ENCODE assay signal across 10 cellular contexts in genomic region chr22:38270091-38270972, GRCh38. TPM values are rescaled to one million over a fixed set of nuclear protein-coding genes. Genes with fewer than 3 reads are reported as not detected.
DNase-seq lines count a peak whose midpoint lies in the region; ATAC-seq and TF ChIP-seq lines count a peak whose summit lies in the region.
"Had no signal": no experiment of that assay in that cellular context is flagged by ENCODE, and none has a peak within 500 bp of the region (broad histone marks: within the 10 kb centered on the region; RNA-seq: fewer than 3 reads in every experiment).

No MANE protein-coding gene starts in this region.

- H3K36me3 Mint-ChIP-seq in GM23338 (ENCODE audit: low read depth) = 0 out of 3 replicates have a peak, but pooled peaks cover 3% of the 10 kb centered on the region
- H3K36me3 Mint-ChIP-seq in activated B cell treated with CpG ODN at 0.5 μM for 24 hours (ENCODE audit: low read depth) = peaks cover 5% of the 10 kb centered on the region
- no peaks in the 10 kb centered on the region for H3K36me3 Mint-ChIP-seq in glutamatergic neuron (ENCODE audit: unreplicated experiment)

- no peak for TF ChIP-seq CTCF in GM23338 (conservative IDR thresholded peaks at IDR 0.05; ENCODE audit: low read depth in 2 of 2)
- no peak for TF ChIP-seq CTCF in activated B cell treated with CpG ODN at 0.5 μM for 24 hours (IDR thresholded peaks at IDR 0.05)
- no peak for TF ChIP-seq CTCF in glutamatergic neuron (IDR thresholded peaks at IDR 0.05; ENCODE audit: partially characterized antibody, unreplicated experiment)
- no peak for TF ChIP-seq CTCF in smooth muscle cell (IDR thresholded peaks at IDR 0.05; ENCODE audit: borderline replicate concordance, insufficient read depth, poor library complexity, severe bottlenecking)

- POLR2A ChIA-PET in activated B cell treated with CpG ODN at 0.5 μM for 24 hours (lab: Charles Lee) = interaction anchor here (3.7 kb wide), 1 partner anchor 10 kb away, joined by 15 read pairs; no protein-coding TSS in a partner anchor

- CTCF ChIA-PET in activated B cell treated with CpG ODN at 0.5 μM for 24 hours (lab: Charles Lee) = no interaction called here

- H3K27me3 Mint-ChIP-seq in GM23338 (ENCODE audit: insufficient read depth, low read depth, poor library complexity) (peaks cover 24% of the 10 kb centered on the region), activated B cell treated with CpG ODN at 0.5 μM for 24 hours (no peaks in the 10 kb centered on the region), glutamatergic neuron (ENCODE audit: unreplicated experiment) (peaks cover 8% of the 10 kb centered on the region)

- no peaks in the 10 kb centered on the region for H3K9me3 ChIP-seq in smooth muscle cell (replicated peaks; ENCODE audit: low read depth)

- no peak overlapping the region for H2AFZ ChIP-seq in GM23338
- H2AFZ ChIP-seq in smooth muscle cell (ENCODE audit: low read depth) = no peak overlapping the region

- H3K27me3 ChIP-seq in GM23338 (ENCODE audit: insufficient read depth) (peaks cover 9% of the 10 kb centered on the region; the same call in 1 of the 2 replicates), smooth muscle cell (ENCODE audit: low read depth) (no peaks in the 10 kb centered on the region)

- H3K4me3 Mint-ChIP-seq in GM23338 = peak overlapping the region; percentile 27; the same call in 1 of the 3 replicates
- peak overlapping the region; percentile 44 for H3K4me3 Mint-ChIP-seq in activated B cell treated with CpG ODN at 0.5 μM for 24 hours
- peak overlapping the region; percentile 92 for H3K4me3 Mint-ChIP-seq in glutamatergic neuron (ENCODE audit: unreplicated experiment)

- H3K27ac ChIP-seq in GM23338 (ENCODE audit: low read depth) = no peak overlapping the region
- H3K27ac ChIP-seq in smooth muscle cell (ENCODE audit: low read depth) = peak overlapping the region; percentile 23

- H3K4me1 ChIP-seq in GM23338 (ENCODE audit: insufficient read depth) (peaks cover 29% of the 10 kb centered on the region), smooth muscle cell (ENCODE audit: low read depth) (peaks cover 12% of the 10 kb centered on the region)

- H3K4me1 Mint-ChIP-seq in GM23338 (peaks cover 45% of the 10 kb centered on the region), activated B cell treated with CpG ODN at 0.5 μM for 24 hours (peaks cover 45% of the 10 kb centered on the region), glutamatergic neuron (ENCODE audit: low read depth, unreplicated experiment) (peaks cover 37% of the 10 kb centered on the region)

- H4K20me1 ChIP-seq in GM23338 (replicated peaks; ENCODE audit: insufficient read depth) = peaks cover 44% of the 10 kb centered on the region
- H4K20me1 ChIP-seq in smooth muscle cell (ENCODE audit: low read depth) = peaks cover 69% of the 10 kb centered on the region

- H3K79me2 ChIP-seq in GM23338 (replicated peaks; ENCODE audit: insufficient read depth) = peaks cover 72% of the 10 kb centered on the region
- H3K79me2 ChIP-seq in smooth muscle cell (ENCODE audit: low read depth) = peaks cover 76% of the 10 kb centered on the region

- H3K27ac Mint-ChIP-seq in GM23338 (no peak overlapping the region), activated B cell treated with CpG ODN at 0.5 μM for 24 hours (peak overlapping the region; percentile 11), glutamatergic neuron (ENCODE audit: unreplicated experiment) (peak overlapping the region; percentile 29)

- ATAC-seq in GM23338 = no peak
- ATAC-seq in activated B cell treated with CpG ODN at 0.5 μM for 24 hours (ENCODE audit: low read depth) = no peak
- ATAC-seq in GM18873 (IDR thresholded peaks at IDR 0.05; ENCODE audit: low FRiP score, unreplicated experiment) = no peak
- ATAC-seq: left colon had no signal

- H3K9ac ChIP-seq in smooth muscle cell (ENCODE audit: low read depth) = no peak overlapping the region

- no peak overlapping the region for H3K4me3 ChIP-seq in GM23338
- H3K4me3 ChIP-seq in smooth muscle cell = peak overlapping the region; percentile 72

- peak overlapping the region; percentile 95; the same call in 1 of the 2 replicates for H3K4me2 ChIP-seq in GM23338
- peak overlapping the region; percentile 97 for H3K4me2 ChIP-seq in smooth muscle cell

- H3K9me2 ChIP-seq in GM23338 (ENCODE audit: insufficient read depth) = no peaks in the 10 kb centered on the region

- H3K36me3 ChIP-seq in GM23338 (ENCODE audit: insufficient read depth) (no peaks in the 10 kb centered on the region), smooth muscle cell (ENCODE audit: low read depth) (no peaks in the 10 kb centered on the region)

- no peaks in the 10 kb centered on the region for H3K9me3 Mint-ChIP-seq in GM23338
- no peaks in the 10 kb centered on the region for H3K9me3 Mint-ChIP-seq in activated B cell treated with CpG ODN at 0.5 μM for 24 hours
- H3K9me3 Mint-ChIP-seq in glutamatergic neuron (ENCODE audit: unreplicated experiment) = peaks cover 17% of the 10 kb centered on the region

- DNase-seq in GM23338 (ENCODE audit: low spot score) (no peak), activated B cell treated with CpG ODN at 0.5 μM for 24 hours (no peak), glutamatergic neuron (no peak), smooth muscle cell (lab: John Stamatoyannopoulos, UW; ENCODE audit: unreplicated experiment) (no peak), HT-29 (ENCODE audit: low spot score) (no peak), NCI-H1105 treated with DMSO at 0.1 percent for 48 hours (lab: John Stamatoyannopoulos, UW) (no peak)
- DNase-seq: left colon, NCI-H187 treated with DMSO at 0.1 percent for 48 hours, T1000 had no signal

- H3F3A ChIP-seq in GM23338 (replicated peaks; ENCODE audit: low read depth) = peaks cover 19% of the 10 kb centered on the region
- peaks cover 8% of the 10 kb centered on the region for H3F3A ChIP-seq in smooth muscle cell (ENCODE audit: low read depth)

- intact Hi-C loops in activated B cell treated with CpG ODN at 0.5 μM for 24 hours (cut with micrococcal nuclease) = loop anchor here (5.0 kb wide), 1 partner anchor 127 kb away; no protein-coding TSS in a partner anchor

- WGBS in smooth muscle cell (ENCODE audit: low lambda C conversion rate) = 62% methylated on average over 13 of the region's 13 CpGs

TF ChIP-seq in GM23338, 12 proteins besides CTCF, POLR2A, EP300 and RAD21 (continues in another document):
- TF ChIP-seq ZNF114 (CRISPR knock-in tag; IDR thresholded peaks at IDR 0.05) (no peak), STAT1 (IDR thresholded peaks at IDR 0.05; ENCODE audit: unreplicated experiment) (no peak)

RNA-seq across cellular contexts. Expression of gene TMEM184B, which starts 2.5 kb away (rescaled TPM):
- total RNA-seq in GM23338 (2014; rRNA removed; shearing (Covaris generic)) = 76.5 and 95.1 TPM in 2 replicates
- polyA plus RNA-seq in GM23338 (2016; fragmentation: Nextera tagmentation; extraction: Ambion mirVana) = 40.7 and 42.2 TPM in 2 replicates
- 17.4 and 24.0 TPM in 2 replicates for total RNA-seq in activated B cell treated with CpG ODN at 0.5 μM for 24 hours
- total RNA-seq in glutamatergic neuron (ENCODE audit: unreplicated experiment) = 81.0 TPM
- 34.1 and 54.4 TPM in 2 replicates for total RNA-seq in smooth muscle cell
- 96.0 and 96.3 TPM in 2 replicates for polyA plus RNA-seq in smooth muscle cell
- 26.9 and 30.7 TPM in 2 replicates for total RNA-seq in HT-29 (2014; rRNA removed; shearing (Covaris generic))

RNA-seq across cellular contexts. Expression of gene CSNK1E, which starts 46.9 kb away (rescaled TPM):
- total RNA-seq in GM23338 (2014; rRNA removed; shearing (Covaris generic)) = 233 and 259 TPM in 2 replicates
- polyA plus RNA-seq in GM23338 (2016; fragmentation: Nextera tagmentation; extraction: Ambion mirVana) = 180 and 189 TPM in 2 replicates
- total RNA-seq in activated B cell treated with CpG ODN at 0.5 μM for 24 hours = 80.6 and 85.2 TPM in 2 replicates
- 402 TPM for total RNA-seq in glutamatergic neuron (ENCODE audit: unreplicated experiment)
- 94.7 and 111 TPM in 2 replicates for total RNA-seq in smooth muscle cell
- 154 and 192 TPM in 2 replicates for polyA plus RNA-seq in smooth muscle cell
- total RNA-seq in HT-29 (2014; rRNA removed; shearing (Covaris generic)) = 127 and 152 TPM in 2 replicates

Comparison
In these comparisons a context has a peak if more than half of its experiments do, and no peak if none do; other contexts are left out.
1. H3K4me3 Mint-ChIP-seq: peak in every context shown above with its lines; median percentile 92 in glutamatergic neuron; 44 in activated B cell treated with CpG ODN at 0.5 μM for 24 hours; 27 in GM23338.